ENCODE assay signal across 11 cellular contexts in the genomic region with DNA sequence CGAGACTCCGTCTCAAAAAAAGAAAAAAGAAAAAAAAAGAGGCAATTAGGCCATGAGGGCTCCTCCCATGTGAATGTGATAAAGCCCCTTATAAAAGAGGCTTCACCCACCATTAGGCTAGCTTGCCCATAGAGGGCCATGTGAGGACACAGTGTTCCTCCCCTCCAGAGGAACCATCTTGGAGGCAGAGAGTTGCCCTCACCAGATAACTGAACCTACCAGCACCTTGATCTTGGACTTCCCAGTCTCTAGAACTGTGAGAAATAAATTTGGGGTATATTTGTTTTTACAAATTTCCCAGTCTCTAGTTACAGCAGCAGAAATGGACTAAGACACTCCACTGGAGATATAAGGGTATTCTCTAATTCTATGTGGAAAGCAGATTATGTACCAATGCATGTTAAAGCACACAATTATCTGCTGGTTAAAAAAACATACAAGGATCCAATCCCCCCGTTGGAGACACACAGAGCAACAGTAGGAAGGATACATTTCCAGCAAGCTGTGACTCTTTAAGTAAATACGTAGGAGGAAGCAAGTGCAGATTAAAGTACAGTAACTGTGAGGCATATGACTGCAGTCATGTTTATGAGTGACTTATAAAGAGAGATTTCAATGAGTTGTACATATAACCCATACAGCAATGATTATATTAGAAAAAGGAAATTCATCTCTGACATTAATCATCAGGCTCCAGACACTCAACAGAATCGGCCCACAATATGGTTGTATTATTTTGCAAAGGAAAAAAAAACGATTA. TPM values are rescaled to one million over a fixed set of nuclear protein-coding genes. Genes with fewer than 3 reads are reported as not detected.
DNase-seq lines count a peak whose midpoint lies in the region; ATAC-seq and TF ChIP-seq lines count a peak whose summit lies in the region.
"Had no signal": no experiment of that assay in that cellular context is flagged by ENCODE, and none has a peak within 500 bp of the region (broad histone marks: within the 10 kb centered on the region; RNA-seq: fewer than 3 reads in every experiment).

No MANE protein-coding gene starts in this region.

- ATAC-seq in GM21825 (IDR thresholded peaks at IDR 0.05; ENCODE audit: unreplicated experiment) (peak; percentile 57), PC-3 (peak; percentile 83), aorta (ENCODE audit: low FRiP score) (no peak)

- H3K4me2 ChIP-seq in PC-3 (ENCODE audit: low read length) = peak overlapping the region; percentile 71

- peak overlapping the region; percentile 1 for H3K4me3 Mint-ChIP-seq in type B pancreatic cell

- H3K4me3 ChIP-seq in PC-3 (ENCODE audit: low read length) (peak overlapping the region; percentile 45), fibroblast of the aortic adventitia (ENCODE audit: low read depth, low read length) (no peak overlapping the region), aorta (ENCODE audit: low read length in 2 of 2) (no peak overlapping the region)

- peak overlapping the region; percentile 86 for H3K27ac ChIP-seq in PC-3 (ENCODE audit: low read length)
- no peak overlapping the region for H3K27ac ChIP-seq in aorta (ENCODE audit: low read depth in 1 of 2, low read length in 2 of 2)
- H3K27ac ChIP-seq: dorsolateral prefrontal cortex had no signal

- peaks cover 98% of the 10 kb centered on the region for H3K79me2 ChIP-seq in PC-3 (ENCODE audit: low read length)

- H3K36me3 ChIP-seq in PC-3 (ENCODE audit: low read depth, low read length) = peaks cover 1% of the 10 kb centered on the region; the same call in 1 of the 2 replicates
- no peaks in the 10 kb centered on the region for H3K36me3 ChIP-seq in aorta (ENCODE audit: control insufficient read depth in 1 of 2, insufficient read depth in 2 of 2, low read length in 1 of 2)

- peaks cover 55% of the 10 kb centered on the region for H3K4me1 ChIP-seq in PC-3 (ENCODE audit: insufficient read depth, low read length)
- H3K4me1 ChIP-seq in aorta (ENCODE audit: control insufficient read depth in 1 of 2, insufficient read depth in 2 of 2, low read length in 2 of 2) = peaks cover 10 to 14% of the 10 kb centered on the region in 2 donors

- TF ChIP-seq CTCF in PC-3 (conservative IDR thresholded peaks at IDR 0.05; ENCODE audit: low read depth, low read length) (no peak), fibroblast of the aortic adventitia (IDR thresholded peaks at IDR 0.05; ENCODE audit: insufficient read depth, low read length) (no peak), type B pancreatic cell (conservative IDR thresholded peaks at IDR 0.05) (no peak)

- CTCF ChIA-PET in PC-3 (lab: Charles Lee) = no interaction called here

- 32 to 34% methylated on average over 6 of the region's 6 CpGs for WGBS in aorta, 2 donors

- H3K9me3 ChIP-seq in PC-3 (ENCODE audit: low read length) = no peaks in the 10 kb centered on the region
- H3K9me3 ChIP-seq in aorta (ENCODE audit: control insufficient read depth, low read length) = no peaks in the 10 kb centered on the region

- peaks cover 71% of the 10 kb centered on the region for H3K4me1 Mint-ChIP-seq in type B pancreatic cell (ENCODE audit: unreplicated experiment)

- H3K36me3 Mint-ChIP-seq in type B pancreatic cell = peaks cover 13% of the 10 kb centered on the region

- H3K9me3 Mint-ChIP-seq in type B pancreatic cell = no peaks in the 10 kb centered on the region

- no peaks in the 10 kb centered on the region for H4K20me1 ChIP-seq in PC-3 (ENCODE audit: low read length)

- peak overlapping the region; percentile 38 for H3K9ac ChIP-seq in PC-3 (ENCODE audit: low read length)

- H3K27me3 Mint-ChIP-seq in type B pancreatic cell = no peaks in the 10 kb centered on the region

- intact Hi-C loops in PC-3 (cut with micrococcal nuclease) (loop anchor here (1.0 kb wide), 1 partner anchor 23 kb away; no protein-coding TSS in a partner anchor), aorta (cut with DNase I) (no loop called here)

- H3K27me3 ChIP-seq in PC-3 (ENCODE audit: low read length) = no peaks in the 10 kb centered on the region
- H3K27me3 ChIP-seq in aorta (ENCODE audit: control insufficient read depth in 1 of 2, insufficient read depth in 2 of 2, low read length in 1 of 2) = no peaks in the 10 kb centered on the region
- H3K27me3 ChIP-seq: dorsolateral prefrontal cortex had no signal

- peak overlapping the region; percentile 92 for H3K27ac Mint-ChIP-seq in type B pancreatic cell

- H2AFZ ChIP-seq in PC-3 (ENCODE audit: low read length) = no peak overlapping the region

- no peaks in the 10 kb centered on the region for H3K9me2 ChIP-seq in PC-3 (replicated peaks; ENCODE audit: low read length)

- POLR2A ChIA-PET in PC-3 (lab: Charles Lee; ENCODE audit: unreplicated experiment) = interaction anchor here (0.6 kb wide), 1 partner anchor 364 kb away, joined by 8 read pairs; no protein-coding TSS in a partner anchor

- no TSS peak for BruUV-seq in PC-3 (replicated peaks; lab: Mats Ljungman, UMichigan)

- H3F3A ChIP-seq in PC-3 (ENCODE audit: low read length, unreplicated experiment) = peaks cover 5% of the 10 kb centered on the region

- peak; percentile 82 for DNase-seq in PC-3
- DNase-seq in fibroblast of the aortic adventitia (ENCODE audit: low read depth) = peak; percentile 69
- DNase-seq in type B pancreatic cell (ENCODE audit: extremely low spot score, unreplicated experiment) = no peak
- DNase-seq in aorta = no peak
- no peak for DNase-seq in SW480 (ENCODE audit: low spot score)
- DNase-seq in SKM-1 (lab: John Stamatoyannopoulos, UW; ENCODE audit: unreplicated experiment) = no peak
- DNase-seq: dorsolateral prefrontal cortex, islet precursor cell, NCI-H187 treated with DMSO at 0.1 percent for 48 hours, SIG-M5 had no signal

RNA-seq across cellular contexts. Expression of gene SH3RF1, which starts 21.4 kb away (rescaled TPM):
- 20.2 and 21.0 TPM in 2 replicates for total RNA-seq in PC-3 (2014; rRNA removed)
- total RNA-seq in fibroblast of the aortic adventitia (ENCODE audit: low replicate concordance) = 47.5 and 57.8 TPM in 2 replicates
- 18.8 and 21.6 TPM in 2 replicates for total RNA-seq in type B pancreatic cell (ENCODE audit: low replicate concordance)
- total RNA-seq in aorta = 10 to 100 TPM; 27.3 to 31.8 TPM
- polyA plus RNA-seq in aorta = 1 to 10 TPM; 7.6 to 8.8 TPM

Comparison
In these comparisons a context has a peak if more than half of its experiments do, and no peak if none do; other contexts are left out.
1. DNase-seq: peak in PC-3 (single experiment) and fibroblast of the aortic adventitia (single experiment); none in type B pancreatic cell (single experiment), aorta (0 of 2), SW480 (single experiment) and SKM-1 (single experiment).